Comparison of ENCODE assay signal across 10 cellular contexts in genomic region chr15:57345584-57345983, GRCh38. TPM values are rescaled to one million over a fixed set of nuclear protein-coding genes. Genes with fewer than 3 reads are reported as not detected.
DNase-seq lines count a peak whose midpoint lies in the region; ATAC-seq and TF ChIP-seq lines count a peak whose summit lies in the region.
"Had no signal": no experiment of that assay in that cellular context is flagged by ENCODE, and none has a peak within 500 bp of the region (broad histone marks: within the 10 kb centered on the region; RNA-seq: fewer than 3 reads in every experiment).

No MANE protein-coding gene starts in this region.

- POLR2A ChIA-PET in PC-3 (lab: Charles Lee; ENCODE audit: unreplicated experiment) = interaction anchor here (0.6 kb wide), 1 partner anchor 186 kb away, joined by 3 read pairs; no protein-coding TSS in a partner anchor

- peak in 1 of 2 donors; percentile 38 for TF ChIP-seq CTCF in right atrium auricular region (IDR thresholded peaks at IDR 0.05)
- TF ChIP-seq CTCF in PC-3 (conservative IDR thresholded peaks at IDR 0.05; ENCODE audit: low read depth, low read length) = peak; percentile 37; the same call in 1 of the 2 replicates
- TF ChIP-seq CTCF in foreskin fibroblast (IDR thresholded peaks at IDR 0.05; ENCODE audit: low read depth, low read length) = peak; percentile 24
- TF ChIP-seq CTCF in adrenal gland (IDR thresholded peaks at IDR 0.05) = peak in 2 of 6 experiments; percentile 20

- H3K9ac ChIP-seq in PC-3 (ENCODE audit: low read length) = no peak overlapping the region

- no peaks in the 10 kb centered on the region for H3K27me3 ChIP-seq in right atrium auricular region
- no peaks in the 10 kb centered on the region for H3K27me3 ChIP-seq in PC-3 (ENCODE audit: low read length)
- no peaks in the 10 kb centered on the region for H3K27me3 ChIP-seq in adrenal gland

- no peak overlapping the region for H3K4me2 ChIP-seq in PC-3 (ENCODE audit: low read length)

- H3K9me3 ChIP-seq in right atrium auricular region (no peaks in the 10 kb centered on the region), PC-3 (ENCODE audit: low read length) (no peaks in the 10 kb centered on the region), adrenal gland (replicated peaks in 1 of 3) (no peaks in the 10 kb centered on the region)

- no peak for DNase-seq in left ventricle myocardium superior
- DNase-seq in right atrium auricular region (ENCODE audit: low spot score) = no peak
- peak; percentile 19 for DNase-seq in PC-3
- no peak for DNase-seq in foreskin fibroblast
- DNase-seq in HCEC 1CT = no peak
- no peak for DNase-seq in adrenal gland
- no peak for DNase-seq in activated effector memory CD4-positive, alpha-beta T cell treated with anti-CD3 and anti-CD28 coated beads, Interleukin-2, amount 50 U/mL, for 16 hours
- DNase-seq: activated effector memory CD4-positive, alpha-beta T cell treated with Interleukin-2 at 50 U/mL for 16 hours; effector CD4-positive, alpha-beta T cell had no signal

- no peaks in the 10 kb centered on the region for H4K20me1 ChIP-seq in PC-3 (ENCODE audit: low read length)

- H3K27ac ChIP-seq in right atrium auricular region = no peak overlapping the region
- no peak overlapping the region for H3K27ac ChIP-seq in PC-3 (ENCODE audit: low read length)
- no peak overlapping the region for H3K27ac ChIP-seq in adrenal gland

- no peaks in the 10 kb centered on the region for H3F3A ChIP-seq in PC-3 (ENCODE audit: low read length, unreplicated experiment)

- CTCF ChIA-PET in PC-3 (lab: Charles Lee) = interaction anchor here (1.1 kb wide), 1 partner anchor 182 kb away, joined by 3 read pairs; no protein-coding TSS in a partner anchor

- H3K36me3 ChIP-seq in right atrium auricular region (no peaks in the 10 kb centered on the region), PC-3 (ENCODE audit: low read depth, low read length) (no peaks in the 10 kb centered on the region), adrenal gland (replicated peaks in 1 of 2) (no peaks in the 10 kb centered on the region)

- no peaks in the 10 kb centered on the region for H3K79me2 ChIP-seq in PC-3 (ENCODE audit: low read length)

- BruUV-seq in PC-3 (replicated peaks; lab: Mats Ljungman, UMichigan) = no TSS peak

- H3K4me1 ChIP-seq in right atrium auricular region (peaks cover 0 to 9% of the 10 kb centered on the region in 2 donors), PC-3 (ENCODE audit: insufficient read depth, low read length) (no peaks in the 10 kb centered on the region), adrenal gland (replicated peaks in 1 of 2) (no peaks in the 10 kb centered on the region)

- H2AFZ ChIP-seq in PC-3 (ENCODE audit: low read length) = no peak overlapping the region

- TF ChIP-seq POLR2A in adrenal gland (IDR thresholded peaks at IDR 0.05) = no peak

- ATAC-seq in left ventricle myocardium superior = peak; percentile 64
- ATAC-seq in PC-3 = no peak; the same call in 1 of the 2 replicates
- ATAC-seq in GM18502 (IDR thresholded peaks at IDR 0.05; ENCODE audit: poor library complexity, unreplicated experiment) = no peak

- H3K4me3 ChIP-seq in right atrium auricular region = no peak overlapping the region
- H3K4me3 ChIP-seq in PC-3 (ENCODE audit: low read length) = no peak overlapping the region
- no peak overlapping the region for H3K4me3 ChIP-seq in foreskin fibroblast (ENCODE audit: low read depth in 1 of 2, low read length in 2 of 2)
- H3K4me3 ChIP-seq in adrenal gland = no peak overlapping the region

- intact Hi-C loops in left ventricle myocardium superior (cut with micrococcal nuclease) = no loop called here
- intact Hi-C loops in PC-3 (cut with micrococcal nuclease) = no loop called here
- intact Hi-C loops in adrenal gland (cut with DNase I) = no loop called here

- WGBS in adrenal gland, 4 donors = 79 to 84% (median 80%) methylated on average over 5 of the region's 5 CpGs

- H3K9me2 ChIP-seq in PC-3 (replicated peaks; ENCODE audit: low read length) = no peaks in the 10 kb centered on the region

RNA-seq across cellular contexts. Expression of gene CGNL1, which starts 30.7 kb away (rescaled TPM):
- total RNA-seq in left ventricle myocardium superior (15.2 TPM), right atrium auricular region (10 to 100 TPM; 16.4 to 29.8 TPM), PC-3 (2014; rRNA removed) (0.66 and 0.86 TPM in 2 replicates), adrenal gland (10 to 100 TPM; 17.7 to 49.5 (median 27.0) TPM)
- 10 to 100 TPM in 2 of 3 donors, 1 to 10 TPM in 1; 5.5 to 25.0 (median 15.6) TPM for polyA plus RNA-seq in adrenal gland
